In the genomic region with DNA sequence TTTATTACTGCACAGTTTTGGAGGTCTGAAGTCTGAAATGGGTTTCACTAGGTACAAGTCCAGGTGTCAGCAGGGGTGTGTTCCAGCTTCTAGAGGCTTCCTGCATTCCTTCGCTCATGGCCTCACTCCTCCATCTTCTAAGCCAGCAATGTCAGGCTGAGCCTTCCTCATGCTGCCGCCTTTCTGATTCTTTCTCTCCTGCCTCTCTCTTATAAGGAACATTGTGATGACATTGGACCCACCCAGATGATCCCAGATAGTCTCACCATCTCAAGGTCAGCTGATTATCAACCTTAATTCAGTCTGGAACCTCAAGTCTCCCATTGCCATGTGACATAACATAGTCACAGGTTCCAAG, we compare ENCODE assay signal across 8 cellular contexts.
DNase-seq lines count a peak whose midpoint lies in the region; ATAC-seq and TF ChIP-seq lines count a peak whose summit lies in the region.

No MANE protein-coding gene starts in this region.

- H3K9me3 ChIP-seq in Caco-2 = peaks cover 3% of the 10 kb centered on the region; the same call in 1 of the 2 replicates

- H3K36me3 ChIP-seq in Caco-2 (ENCODE audit: control insufficient read depth, insufficient read depth, low read length) = no peaks in the 10 kb centered on the region

- no peak overlapping the region for H3K4me3 Mint-ChIP-seq in Caco-2 (ENCODE audit: unreplicated experiment)
- peak overlapping the region; percentile 71 for H3K4me3 Mint-ChIP-seq in natural killer cell treated with Interleukin-12 subunit alpha and Interleukin-12 subunit beta and Interleukin-15 and Interleukin-18, amount 100 ng/mL, for 72 hours

- peak overlapping the region; percentile 70 for H3K27ac Mint-ChIP-seq in Caco-2 (ENCODE audit: unreplicated experiment)
- peak overlapping the region; percentile 82 to 98 for H3K27ac Mint-ChIP-seq in activated naive CD4-positive, alpha-beta T cell treated with anti-CD3 and anti-CD28 coated beads, Interleukin-2, amount 50 U/mL, for 72 hours
- peak overlapping the region; percentile 80 to 83 for H3K27ac Mint-ChIP-seq in natural killer cell treated with Interleukin-12 subunit alpha and Interleukin-12 subunit beta and Interleukin-15 and Interleukin-18, amount 100 ng/mL, for 72 hours

- H3K27me3 Mint-ChIP-seq in Caco-2 (ENCODE audit: insufficient read depth, unreplicated experiment) = no peaks in the 10 kb centered on the region
- H3K27me3 Mint-ChIP-seq in natural killer cell treated with Interleukin-12 subunit alpha and Interleukin-12 subunit beta and Interleukin-15 and Interleukin-18, amount 100 ng/mL, for 72 hours = no peaks in the 10 kb centered on the region

- peak; percentile 19 for ATAC-seq in HG02884 (IDR thresholded peaks at IDR 0.05; ENCODE audit: unreplicated experiment)
- ATAC-seq in activated naive CD4-positive, alpha-beta T cell treated with anti-CD3 and anti-CD28 coated beads, Interleukin-2, amount 50 U/mL, for 72 hours = no peak
- ATAC-seq in natural killer cell treated with Interleukin-12 subunit alpha and Interleukin-12 subunit beta and Interleukin-15 and Interleukin-18, amount 100 ng/mL, for 72 hours = no peak
- no peak for ATAC-seq in GM19035 (IDR thresholded peaks at IDR 0.05; ENCODE audit: unreplicated experiment)

- peaks cover 20% of the 10 kb centered on the region for H3K9me3 Mint-ChIP-seq in Caco-2 (ENCODE audit: unreplicated experiment)
- H3K9me3 Mint-ChIP-seq in activated naive CD4-positive, alpha-beta T cell treated with anti-CD3 and anti-CD28 coated beads, Interleukin-2, amount 50 U/mL, for 72 hours = peaks cover 0 to 9% of the 10 kb centered on the region in 2 donors
- H3K9me3 Mint-ChIP-seq in natural killer cell treated with Interleukin-12 subunit alpha and Interleukin-12 subunit beta and Interleukin-15 and Interleukin-18, amount 100 ng/mL, for 72 hours = no peaks in the 10 kb centered on the region

- CTCF ChIA-PET in Caco-2 (lab: Charles Lee) = no interaction called here

- intact Hi-C loops in Caco-2 (cut with micrococcal nuclease; ENCODE audit: unreplicated experiment) = no loop called here

- POLR2A ChIA-PET in Caco-2 (lab: Charles Lee) = no interaction called here

- no peak overlapping the region for H3K4me3 ChIP-seq in Caco-2 (ENCODE audit: low read depth, low read length)

- peaks cover 7% of the 10 kb centered on the region for H3K4me1 Mint-ChIP-seq in Caco-2 (ENCODE audit: low read depth, unreplicated experiment)
- H3K4me1 Mint-ChIP-seq in natural killer cell treated with Interleukin-12 subunit alpha and Interleukin-12 subunit beta and Interleukin-15 and Interleukin-18, amount 100 ng/mL, for 72 hours (ENCODE audit: low read depth in 2 of 2) = peaks cover 47 to 56% of the 10 kb centered on the region in 2 donors

- H3K27me3 ChIP-seq in Caco-2 (replicated peaks; ENCODE audit: control insufficient read depth, insufficient read depth, low read length) = no peaks in the 10 kb centered on the region

- no peaks in the 10 kb centered on the region for H3K36me3 Mint-ChIP-seq in Caco-2 (ENCODE audit: insufficient read depth, unreplicated experiment)
- peaks cover 0 to 22% of the 10 kb centered on the region in 2 donors for H3K36me3 Mint-ChIP-seq in activated naive CD4-positive, alpha-beta T cell treated with anti-CD3 and anti-CD28 coated beads, Interleukin-2, amount 50 U/mL, for 72 hours
- H3K36me3 Mint-ChIP-seq in natural killer cell treated with Interleukin-12 subunit alpha and Interleukin-12 subunit beta and Interleukin-15 and Interleukin-18, amount 100 ng/mL, for 72 hours = peaks cover 4% of the 10 kb centered on the region

- no peak for TF ChIP-seq CTCF in Caco-2 (IDR thresholded peaks at IDR 0.05; ENCODE audit: insufficient read depth in 1 of 2, low read depth in 1 of 2, low read length in 1 of 2, severe bottlenecking in 1 of 2, unreplicated experiment in 1 of 2)

- peaks cover 8% of the 10 kb centered on the region; the same call in 1 of the 2 replicates for H3K4me1 ChIP-seq in Caco-2

- BruUV-seq in Caco-2 (replicated peaks; lab: Mats Ljungman, UMichigan) = no TSS peak

- DNase-seq in Caco-2 = no peak
- no peak for DNase-seq in activated naive CD4-positive, alpha-beta T cell treated with anti-CD3 and anti-CD28 coated beads, Interleukin-2, amount 50 U/mL, for 72 hours (ENCODE audit: low spot score in 2 of 2)
- DNase-seq in natural killer cell treated with Interleukin-12 subunit alpha and Interleukin-12 subunit beta and Interleukin-15 and Interleukin-18, amount 100 ng/mL, for 72 hours (ENCODE audit: low spot score) = no peak
- DNase-seq in GDM1 (lab: John Stamatoyannopoulos, UW) = no peak
- DNase-seq in SHP77 (lab: John Stamatoyannopoulos, UW) = no peak
- DNase-seq in T1000 (lab: John Stamatoyannopoulos, UW) = no peak
